17 cellular contexts compared by ENCODE assay signal in genomic region chr1:204319027-204319426, GRCh38. TPM values are rescaled to one million over a fixed set of nuclear protein-coding genes. Genes with fewer than 3 reads are reported as not detected.
DNase-seq lines count a peak whose midpoint lies in the region; ATAC-seq, FAIRE-seq and TF ChIP-seq lines count a peak whose summit lies in the region.
"Had no signal": no experiment of that assay in that cellular context is flagged by ENCODE, and none has a peak within 500 bp of the region (broad histone marks: within the 10 kb centered on the region; RNA-seq: fewer than 3 reads in every experiment).

No MANE protein-coding gene starts in this region.

- WGBS in K562 (ENCODE audit: insufficient coverage, low coverage, missing lambda C conversion rate): 1% methylated on average over 5 of the region's 5 CpGs
- 76 to 84% methylated on average over 5 of the region's 5 CpGs for WGBS in sigmoid colon, 2 donors

- no peaks in the 10 kb centered on the region for H3K9me2 ChIP-seq in HCT116 (ENCODE audit: insufficient read depth)

- BruUV-seq in HCT116 (replicated peaks; lab: Mats Ljungman, UMichigan) (no TSS peak), K562 (replicated peaks; lab: Mats Ljungman, UMichigan) (no TSS peak)

- no peak for DNase-seq in HCT116 (ENCODE audit: low read depth, low spot score)
- DNase-seq in K562 (ENCODE audit: extremely low read depth in 1 of 4, low spot score in 3 of 4): no peak
- peak in 22 of 42 donors; percentile 31 to 83 (median 57) for DNase-seq in head of caudate nucleus
- no peak for DNase-seq in sigmoid colon
- no peak for DNase-seq in central memory CD4-positive, alpha-beta T cell
- DNase-seq in Ammon's horn (ENCODE audit: low spot score): no peak
- no peak for DNase-seq in GOT3 (lab: John Stamatoyannopoulos, UW)
- DNase-seq in NCI-H524 (lab: John Stamatoyannopoulos, UW): no peak
- DNase-seq: activated CD4-positive, alpha-beta T cell treated with anti-CD3 and anti-CD28 coated beads, Interleukin-2, amount 50 U/mL, for 48 hours; activated naive CD8-positive, alpha-beta T cell treated with anti-CD3 and anti-CD28 coated beads, Interleukin-2, amount 50 U/mL, for 24 hours; activated T-cell treated with anti-CD3 and anti-CD28 coated beads, Interleukin-2, amount 50 U/mL, for 72 hours; BE2C; DMS153; NCI-H2107; NCI-H526 treated with DMSO at 0.1 percent for 48 hours had no signal

- no peaks in the 10 kb centered on the region for H4K20me1 ChIP-seq in HCT116 (ENCODE audit: insufficient read depth)
- H4K20me1 ChIP-seq in K562 (replicated peaks; ENCODE audit: control insufficient read depth, insufficient read depth, low read length): no peaks in the 10 kb centered on the region

- in situ Hi-C loops in K562 (cut with MboI): no loop called here

- no peak overlapping the region for H2AFZ ChIP-seq in HCT116 (ENCODE audit: low read depth, low read length, poor library complexity, severe bottlenecking)
- peak overlapping the region; percentile 27; the same call in 1 of the 2 replicates for H2AFZ ChIP-seq in K562 (ENCODE audit: low read depth, low read length)

- H3K9me3 ChIP-seq in HCT116 (ENCODE audit: control insufficient read depth in 1 of 2, insufficient read depth in 1 of 2, low read depth in 1 of 2, low read length in 2 of 2) (no peaks in the 10 kb centered on the region), K562 (replicated peaks; ENCODE audit: control insufficient read depth, insufficient read depth, low read depth, low read length) (no peaks in the 10 kb centered on the region), sigmoid colon (no peaks in the 10 kb centered on the region)
- H3K9me3 ChIP-seq: BE2C had no signal

- RAD21 ChIA-PET in HCT116 (lab: Charles Lee; ENCODE audit: low non-redundant PET in 1 of 2, low total read pairs in 2 of 2, uncharacterized antibody in 2 of 2, unreplicated experiment in 2 of 2): no interaction called here

- CTCF ChIA-PET in HCT116 (lab: Charles Lee): no interaction called here
- CTCF ChIA-PET in K562 (lab: Yijun Ruan, JAX; ENCODE audit: low intra/inter-chr PET ratio): no interaction called here

- no peak for TF ChIP-seq POLR2A in HCT116 (IDR thresholded peaks at IDR 0.05; ENCODE audit: borderline replicate concordance, extremely low read depth, insufficient read depth, insufficient read length)
- TF ChIP-seq POLR2A in K562 (conservative IDR thresholded peaks at IDR 0.05): no peak
- no peak for TF ChIP-seq POLR2A in sigmoid colon (IDR thresholded peaks at IDR 0.05)

- TF ChIP-seq EP300 in K562 (IDR thresholded peaks at IDR 0.05; ENCODE audit: low read length): no peak
- no peak for TF ChIP-seq EP300 in sigmoid colon (IDR thresholded peaks at IDR 0.05)

- TF ChIP-seq RAD21 in HCT116 (IDR thresholded peaks at IDR 0.05; ENCODE audit: low read depth) (no peak), K562 (CRISPR knock-in tag; conservative IDR thresholded peaks at IDR 0.05 in 1 of 2, IDR thresholded peaks at IDR 0.05 in 1 of 2) (no peak)

- ATAC-seq in HCT116: no peak
- no peak for ATAC-seq in K562
- ATAC-seq: activated naive CD8-positive, alpha-beta T cell treated with anti-CD3 and anti-CD28 coated beads, Interleukin-2, amount 50 U/mL, for 24 hours; activated T-cell treated with anti-CD3 and anti-CD28 coated beads, Interleukin-2, amount 50 U/mL, for 72 hours had no signal

- H3K4me2 ChIP-seq in HCT116 (ENCODE audit: low read length) (peak overlapping the region; percentile 67), K562 (ENCODE audit: insufficient read depth, low read length) (no peak overlapping the region)

- POLR2A ChIA-PET in HCT116 (lab: Charles Lee) (no interaction called here), K562 (lab: Yijun Ruan, JAX) (interaction anchor here (0.7 kb wide), 1 partner anchor 20 kb away, joined by 3 read pairs; no protein-coding TSS in a partner anchor)

- intact Hi-C loops in HCT116 (cut with micrococcal nuclease): no loop called here
- intact Hi-C loops in K562 (cut with micrococcal nuclease): no loop called here
- intact Hi-C loops in head of caudate nucleus (cut with DNase I): no loop called here
- intact Hi-C loops in sigmoid colon (cut with DNase I): no loop called here

- H3K79me2 ChIP-seq in HCT116 (ENCODE audit: insufficient read depth, low read length): no peaks in the 10 kb centered on the region
- H3K79me2 ChIP-seq in K562 (ENCODE audit: control insufficient read depth, insufficient read depth, low read length): no peaks in the 10 kb centered on the region

- H3K4me1 ChIP-seq in HCT116 (ENCODE audit: control insufficient read depth in 1 of 2, insufficient read depth in 2 of 2, low read length in 2 of 2) (peaks cover 18 to 42% of the 10 kb centered on the region in 2 experiments), K562 (replicated peaks in 1 of 2; ENCODE audit: control insufficient read depth in 2 of 2, insufficient read depth in 2 of 2, low read length in 2 of 2) (peaks cover 0 to 23% of the 10 kb centered on the region in 2 experiments; a peak in 4 of 5 replicates), sigmoid colon (peaks cover 0 to 24% (median 15%) of the 10 kb centered on the region in 4 donors)

- FAIRE-seq in K562 (lab: Jason Lieb, UNC): no peak
- FAIRE-seq: GM18507 had no signal

- H3K36me3 ChIP-seq in HCT116 (ENCODE audit: control insufficient read depth in 1 of 2, insufficient read depth in 2 of 2, low read length in 2 of 2) (no peaks in the 10 kb centered on the region), K562 (ENCODE audit: control insufficient read depth, insufficient read depth, low read length) (no peaks in the 10 kb centered on the region), sigmoid colon (no peaks in the 10 kb centered on the region)

- H3K9me1 ChIP-seq in K562 (ENCODE audit: control insufficient read depth, insufficient read depth, low read length): peaks cover 3% of the 10 kb centered on the region

- H3K27ac ChIP-seq in HCT116 (ENCODE audit: low read depth, low read length) (no peak overlapping the region), K562 (ENCODE audit: extremely low read depth, low read depth, low read length) (no peak overlapping the region), sigmoid colon (peak overlapping the region in 3 of 4 donors; percentile 3 to 18 (median 10))

- H3K4me3 ChIP-seq in HCT116 (replicated peaks in 1 of 2; ENCODE audit: low read depth in 1 of 2, low read length in 2 of 2): peak overlapping the region in 1 of 2 experiments; percentile 32; a peak in 1 of 4 replicates
- no peak overlapping the region for H3K4me3 ChIP-seq in K562
- H3K4me3 ChIP-seq in sigmoid colon: no peak overlapping the region
- H3K4me3 ChIP-seq: lung had no signal

- H3K9ac ChIP-seq in HCT116 (ENCODE audit: low read length) (peak overlapping the region; percentile 16; the same call in 1 of the 2 replicates), K562 (ENCODE audit: insufficient read depth in 1 of 2, low read depth in 2 of 2, low read length in 2 of 2) (no peak overlapping the region)

- TF ChIP-seq CTCF in HCT116 (IDR thresholded peaks at IDR 0.05 in 2 of 3, conservative IDR thresholded peaks at IDR 0.05 in 1 of 3; ENCODE audit: borderline replicate concordance in 1 of 3, insufficient read depth in 1 of 3, low read depth in 2 of 3, low read length in 2 of 3) (no peak), K562 (IDR thresholded peaks at IDR 0.05 in 2 of 3, conservative IDR thresholded peaks at IDR 0.05 in 1 of 3; ENCODE audit: insufficient read depth in 2 of 3, low read depth in 1 of 3, low read length in 3 of 3) (no peak), sigmoid colon (IDR thresholded peaks at IDR 0.05) (no peak)

- H3K27me3 ChIP-seq in HCT116 (ENCODE audit: insufficient read depth, low read length) (no peaks in the 10 kb centered on the region), K562 (ENCODE audit: control insufficient read depth in 2 of 2, insufficient read depth in 2 of 2, low read length in 2 of 2) (peaks cover 27 to 67% of the 10 kb centered on the region in 2 experiments), sigmoid colon (no peaks in the 10 kb centered on the region)
- H3K27me3 ChIP-seq: BE2C had no signal

TF ChIP-seq in HCT116, 20 proteins besides CTCF, POLR2A, EP300 and RAD21 (continues in another document):
- TF ChIP-seq JUND (IDR thresholded peaks at IDR 0.05) (no peak), CEBPB (IDR thresholded peaks at IDR 0.05; ENCODE audit: low read depth) (no peak), CBX3 (IDR thresholded peaks at IDR 0.05; ENCODE audit: low read depth) (no peak)

TF ChIP-seq in K562, 482 proteins besides CTCF, POLR2A, EP300 and RAD21 (continues in another document):
- TF ChIP-seq YY1 (IDR thresholded peaks at IDR 0.05; ENCODE audit: borderline replicate concordance in 1 of 3, control insufficient read depth in 1 of 3, extremely low read depth in 1 of 3, insufficient read depth in 3 of 3, insufficient read length in 1 of 3, insufficient replicate concordance in 2 of 3, low read depth in 1 of 3, low read length in 2 of 3) (no peak), ZNF551 (CRISPR knock-in tag; IDR thresholded peaks at IDR 0.05) (no peak), ZKSCAN3 (CRISPR knock-in tag; IDR thresholded peaks at IDR 0.05) (no peak), SMC3 (conservative IDR thresholded peaks at IDR 0.05; ENCODE audit: insufficient read depth, low read depth, low read length) (no peak)

RNA-seq across cellular contexts. Expression of gene PLEKHA6, which starts 40.7 kb away (rescaled TPM):
- total RNA-seq in HCT116 (2021; ENCODE audit: unreplicated experiment) (13.1 TPM), K562 (2014; rRNA removed) (not detected in 2 replicates), K562 (2014; rRNA removed; fragmentation: Illumina TruSeq; extraction: Trizol) (not detected in 2 replicates), K562 (2015; rRNA removed; fragmentation: Illumina TruSeq; extraction: Trizol) (0.04 and 0.34 TPM in 2 replicates), K562 (2021) (0.29 and 0.33 TPM in 2 replicates), sigmoid colon (10 to 100 TPM in 1 of 4 donors, 1 to 10 TPM in 3; 5.6 to 15.0 (median 8.5) TPM)
- 8.6 and 9.1 TPM in 2 replicates for polyA plus RNA-seq in HCT116 (2012)
- total RNA-seq in K562 (2011; cell fraction: chromatin; rRNA removed; ENCODE audit: low replicate concordance): 0.09 and 0.14 TPM in 2 replicates
- total RNA-seq in K562 (2011; cell fraction: nucleolus; rRNA removed): 0.17 TPM in 1 of 2 replicates, not detected in the other
- 0.15 TPM in 1 of 2 replicates, not detected in the other for total RNA-seq in K562 (2011; cell fraction: nucleoplasm; rRNA removed)
- polyA plus RNA-seq in K562 (2011; rRNA removed) (0.01 TPM in 2 replicates), K562 (2014; fragmentation: Illumina TruSeq; extraction: Trizol) (not detected in 2 replicates), K562 (2014; fragmentation: Nextera tagmentation; extraction: Ambion mirVana) (under 1 TPM in 1 of 2 experiments, not detected in 1; under 0.01 TPM), K562 (2014; rRNA removed) (0.01 TPM in 1 of 2 replicates, not detected in the other), sigmoid colon (10 to 100 TPM; 22.2 to 58.7 (median 40.5) TPM)
- polyA plus RNA-seq in K562 (2011; cell fraction: cytosol; rRNA removed): 0.01 TPM in 1 of 2 replicates, not detected in the other
- 0.06 and 0.24 TPM in 2 replicates for polyA plus RNA-seq in K562 (2011; cell fraction: nucleus; rRNA removed)
- polyA plus RNA-seq in K562 (2012): 0.21 and 0.35 TPM in 2 replicates
- 0.04 and 0.06 TPM in 2 replicates for polyA minus RNA-seq in K562 (2011; rRNA and poly(A)+ RNA removed)
- not detected in 2 replicates for polyA minus RNA-seq in K562 (2011; cell fraction: cytosol; rRNA and poly(A)+ RNA removed)
- polyA minus RNA-seq in K562 (2011; cell fraction: nucleus; rRNA and poly(A)+ RNA removed): under 0.01 and 0.11 TPM in 2 replicates

Comparison
In these comparisons a context has a peak if more than half of its experiments do, and no peak if none do; other contexts are left out.
1. DNase-seq: peak in head of caudate nucleus (22 of 42); none in HCT116 (single experiment), K562 (0 of 4), sigmoid colon (single experiment), central memory CD4-positive, alpha-beta T cell (single experiment), Ammon's horn (single experiment), GOT3 (single experiment) and NCI-H524 (0 of 2).
2. H3K27ac ChIP-seq: peak in sigmoid colon (3 of 4); none in HCT116 (single experiment) and K562 (single experiment).
3. RNA of gene PLEKHA6, which starts 40.7 kb away (total RNA-seq): 13.1 TPM in HCT116 (single experiment) and 5.6 to 15.0 TPM in sigmoid colon; 0.04 to 0.34 TPM in K562; every median in the first group is over 4 times any median in the second.